In the genomic region with DNA sequence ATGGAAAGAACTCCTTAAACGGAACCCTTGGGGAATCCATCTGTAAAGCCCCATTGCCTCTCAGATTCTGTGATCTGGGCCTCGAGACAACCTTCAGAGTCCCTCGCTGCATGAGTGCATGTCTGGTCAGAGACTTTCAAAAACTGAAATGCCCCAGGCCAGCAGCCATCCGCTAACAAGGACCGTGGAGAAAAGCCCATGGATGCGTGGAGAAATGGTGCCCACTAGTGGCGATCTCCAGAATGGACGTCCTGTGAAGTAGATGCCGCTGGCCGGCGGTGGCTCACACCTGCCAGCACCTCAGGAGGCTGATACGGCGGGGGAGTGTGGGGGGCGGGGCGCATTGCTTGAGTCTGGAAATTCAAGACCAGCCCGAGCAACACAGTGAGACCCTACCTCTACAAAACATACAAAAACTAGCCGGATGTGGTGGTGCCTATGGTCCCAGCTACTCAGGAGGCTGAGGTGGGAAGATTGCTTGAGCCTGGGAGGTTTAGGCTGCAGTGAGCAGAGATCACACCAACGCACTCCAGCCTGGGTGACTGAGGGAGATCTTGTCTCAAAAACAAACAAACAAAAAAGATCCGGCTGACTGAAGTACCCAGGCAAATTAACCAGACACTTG, we compare ENCODE assay signal across 8 cellular contexts. TPM values are rescaled to one million over a fixed set of nuclear protein-coding genes. Genes with fewer than 3 reads are reported as not detected.
DNase-seq lines count a peak whose midpoint lies in the region; ATAC-seq, FAIRE-seq and TF ChIP-seq lines count a peak whose summit lies in the region.

No MANE protein-coding gene starts in this region.

- no peaks in the 10 kb centered on the region for H3K36me3 ChIP-seq in breast epithelium
- H3K36me3 ChIP-seq in kidney (ENCODE audit: control insufficient read depth in 1 of 2, insufficient read depth in 2 of 2, low read length in 2 of 2) = no peaks in the 10 kb centered on the region

- H3K36me3 Mint-ChIP-seq in activated B cell treated with CpG ODN at 0.5 μM for 24 hours (ENCODE audit: low read depth) = no peaks in the 10 kb centered on the region

- H3K27ac Mint-ChIP-seq in activated B cell treated with CpG ODN at 0.5 μM for 24 hours = no peak overlapping the region

- no peak for TF ChIP-seq POLR2A in breast epithelium (IDR thresholded peaks at IDR 0.05)

- FAIRE-seq in kidney (lab: Jason Lieb, UNC) = no peak

- TF ChIP-seq CTCF in GM13977 (IDR thresholded peaks at IDR 0.05; ENCODE audit: extremely low read depth, insufficient read depth, missing control alignments) = peak; percentile 98
- no peak for TF ChIP-seq CTCF in activated B cell treated with CpG ODN at 0.5 μM for 24 hours (IDR thresholded peaks at IDR 0.05)
- peak; percentile 90 to 97 (median 95) for TF ChIP-seq CTCF in breast epithelium (IDR thresholded peaks at IDR 0.05)
- TF ChIP-seq CTCF in kidney (IDR thresholded peaks at IDR 0.05; ENCODE audit: borderline replicate concordance, extremely low read depth, insufficient read depth) = peak; percentile 99

- CTCF ChIA-PET in activated B cell treated with CpG ODN at 0.5 μM for 24 hours (lab: Charles Lee) = interaction anchor here (0.7 to 1.8 kb wide), 11 partner anchors 10 to 502 kb away, joined by 3 to 14 read pairs (median 3); no protein-coding TSS in a partner anchor

- POLR2A ChIA-PET in activated B cell treated with CpG ODN at 0.5 μM for 24 hours (lab: Charles Lee) = interaction anchor here (0.6 kb wide), 1 partner anchor 412 kb away, joined by 6 read pairs; no protein-coding TSS in a partner anchor

- H3K9me3 Mint-ChIP-seq in activated B cell treated with CpG ODN at 0.5 μM for 24 hours = no peaks in the 10 kb centered on the region

- no peaks in the 10 kb centered on the region for H3K27me3 ChIP-seq in breast epithelium

- H3K27me3 Mint-ChIP-seq in activated B cell treated with CpG ODN at 0.5 μM for 24 hours = peaks cover 14% of the 10 kb centered on the region

- DNase-seq in 8988T (peak; percentile 71), GM13977 (ENCODE audit: low spot score) (peak; percentile 88), NCI-H2171 (lab: John Stamatoyannopoulos, UW) (peak; percentile 60), activated B cell treated with CpG ODN at 0.5 μM for 24 hours (peak; percentile 74), breast epithelium (ENCODE audit: low spot score in 2 of 2) (peak; percentile 75 to 90), kidney (peak; percentile 90)
- peak; percentile 82 to 88 for DNase-seq in stimulated activated CD4-positive, alpha-beta T cell treated with anti-CD3 and anti-CD28 coated beads, Interleukin-1b, Interleukin-23, amount 100 ng/mL, for 4 hours (ENCODE audit: low read depth in 2 of 2)

- H3K9ac ChIP-seq in kidney (ENCODE audit: low read length in 2 of 2) = peak overlapping the region in 1 of 2 donors; percentile 37

- in situ Hi-C loops in GM13977 (cut with MboI; ENCODE audit: low pct_unique_long_range_greater_than_20kb, low sequenced_read_pairs, unreplicated experiment) = no loop called here

- H3K4me3 Mint-ChIP-seq in activated B cell treated with CpG ODN at 0.5 μM for 24 hours = no peak overlapping the region

- H3K4me3 ChIP-seq in breast epithelium (no peak overlapping the region), kidney (ENCODE audit: low read length in 2 of 2) (no peak overlapping the region)

- H3K27ac ChIP-seq in breast epithelium (no peak overlapping the region), kidney (ENCODE audit: low read depth in 2 of 2, low read length in 2 of 2) (no peak overlapping the region)

- intact Hi-C loops in activated B cell treated with CpG ODN at 0.5 μM for 24 hours (cut with micrococcal nuclease) (loop anchor here (1.0 to 5.0 kb wide), 7 partner anchors 84 to 365 kb away; partner anchors contain the start of gene GAS6), breast epithelium (cut with DNase I; ENCODE audit: low total_unique reads) (loop anchor here (5.0 kb wide), 1 partner anchor 270 kb away; no protein-coding TSS in a partner anchor), kidney (cut with DNase I) (no loop called here)

- ATAC-seq in HG03045 (IDR thresholded peaks at IDR 0.05; ENCODE audit: unreplicated experiment) = peak; percentile 73
- ATAC-seq in activated B cell treated with CpG ODN at 0.5 μM for 24 hours (ENCODE audit: low read depth) = peak; percentile 94

- peaks cover 19% of the 10 kb centered on the region for H3K4me1 Mint-ChIP-seq in activated B cell treated with CpG ODN at 0.5 μM for 24 hours

- H3K9me3 ChIP-seq in breast epithelium (no peaks in the 10 kb centered on the region), kidney (ENCODE audit: control insufficient read depth in 1 of 2, low read length in 2 of 2) (no peaks in the 10 kb centered on the region)

- H3K4me1 ChIP-seq in breast epithelium (peaks cover 0 to 10% of the 10 kb centered on the region in 2 donors), kidney (ENCODE audit: control insufficient read depth in 1 of 2, insufficient read depth in 1 of 2, low read depth in 1 of 2, low read length in 2 of 2) (peaks cover 0 to 3% of the 10 kb centered on the region in 2 donors)

RNA-seq across cellular contexts. Expression of gene CDC16, which starts 7.9 kb away (rescaled TPM):
- 84.2 and 98.0 TPM in 2 replicates for total RNA-seq in activated B cell treated with CpG ODN at 0.5 μM for 24 hours
- total RNA-seq in breast epithelium = 10 to 100 TPM; 53.1 to 82.5 (median 77.7) TPM
- total RNA-seq in kidney = 57.7 TPM
- polyA plus RNA-seq in kidney (ENCODE audit: insufficient read depth, low read depth, low replicate concordance) = 49.3 TPM

RNA-seq across cellular contexts. Expression of gene CFAP97D2, which starts 47.8 kb away (rescaled TPM):
- total RNA-seq in activated B cell treated with CpG ODN at 0.5 μM for 24 hours (not detected in 2 replicates), breast epithelium (not detected), kidney (not detected)
- polyA plus RNA-seq in kidney (ENCODE audit: insufficient read depth, low read depth, low replicate concordance) = not detected

RNA-seq across cellular contexts. Expression of gene UPF3A, which starts 54.6 kb away (rescaled TPM):
- total RNA-seq in activated B cell treated with CpG ODN at 0.5 μM for 24 hours (68.3 and 83.2 TPM in 2 replicates), breast epithelium (10 to 100 TPM; 48.5 to 52.8 (median 49.6) TPM), kidney (41.7 TPM)
- polyA plus RNA-seq in kidney (ENCODE audit: insufficient read depth, low read depth, low replicate concordance) = 34.5 TPM
